ENCODE assay signal across 15 cellular contexts in the genomic region with DNA sequence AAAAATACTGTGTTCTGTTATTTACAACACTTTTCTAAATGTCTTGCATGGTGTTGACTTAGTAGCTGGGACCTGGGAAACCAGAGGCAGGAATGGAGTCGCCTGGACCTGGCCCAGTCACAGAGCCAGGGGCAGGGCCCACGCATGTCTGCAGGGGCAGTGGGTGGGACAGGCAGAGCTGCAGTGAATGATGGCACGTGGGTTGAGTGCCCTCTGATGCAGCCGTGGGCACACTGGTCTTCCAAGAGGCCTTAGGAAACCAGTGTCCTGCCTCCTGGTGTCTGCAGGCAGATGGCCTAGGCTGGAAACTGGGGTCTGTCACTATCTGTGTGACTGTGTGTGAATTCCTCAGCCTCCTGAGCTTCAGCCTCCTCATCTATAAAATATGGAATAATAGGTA. TPM values are rescaled to one million over a fixed set of nuclear protein-coding genes. Genes with fewer than 3 reads are reported as not detected.
DNase-seq lines count a peak whose midpoint lies in the region; ATAC-seq and TF ChIP-seq lines count a peak whose summit lies in the region.
"Had no signal": no experiment of that assay in that cellular context is flagged by ENCODE, and none has a peak within 500 bp of the region (broad histone marks: within the 10 kb centered on the region; RNA-seq: fewer than 3 reads in every experiment).

No MANE protein-coding gene starts in this region.

- BruUV-seq in mammary epithelial cell (replicated peaks; lab: Mats Ljungman, UMichigan), result no TSS peak

- dilution Hi-C loops in mammary epithelial cell (cut with HindIII; ENCODE audit: low sequenced_read_pairs), result no loop called here

- no peak overlapping the region for H3K4me2 ChIP-seq in SK-N-SH
- peak overlapping the region; percentile 26 for H3K4me2 ChIP-seq in mammary epithelial cell (ENCODE audit: insufficient read depth, low read depth, low read length)
- no peak overlapping the region for H3K4me2 ChIP-seq in trophoblast cell (ENCODE audit: low read length)

- in situ Hi-C loops in mammary epithelial cell (cut with MboI; ENCODE audit: low sequenced_read_pairs in 2 of 2), result no loop called here

- H3K9ac ChIP-seq in SK-N-SH, result no peak overlapping the region
- H3K9ac ChIP-seq in mammary epithelial cell (ENCODE audit: insufficient read depth, low read length), result no peak overlapping the region
- no peak overlapping the region for H3K9ac ChIP-seq in trophoblast cell (ENCODE audit: low read length)

- H3K27me3 ChIP-seq in SK-N-SH (ENCODE audit: insufficient read depth) (no peaks in the 10 kb centered on the region; the same call in 1 of the 2 replicates), mammary epithelial cell (ENCODE audit: insufficient read depth, low read length) (no peaks in the 10 kb centered on the region), trophoblast cell (ENCODE audit: insufficient read depth, low read length) (no peaks in the 10 kb centered on the region)

- no peak overlapping the region for H3K4me3 ChIP-seq in SK-N-SH (ENCODE audit: low read depth in 2 of 2, low read length in 1 of 2)
- H3K4me3 ChIP-seq in mammary epithelial cell (replicated peaks in 1 of 3; ENCODE audit: insufficient read depth in 1 of 3, low read depth in 2 of 3, low read length in 3 of 3), result no peak overlapping the region
- no peak overlapping the region for H3K4me3 ChIP-seq in trophoblast cell (ENCODE audit: low read depth, low read length)

- no peaks in the 10 kb centered on the region for H3K36me3 Mint-ChIP-seq in nephron progenitor cell (ENCODE audit: low read depth)
- H3K36me3 Mint-ChIP-seq: CD8-positive, alpha-beta memory T cell had no signal

- H3K23ac ChIP-seq in trophoblast cell (ENCODE audit: low read length), result no peak overlapping the region

- H4K20me1 ChIP-seq in SK-N-SH (ENCODE audit: insufficient read depth) (no peaks in the 10 kb centered on the region), mammary epithelial cell (ENCODE audit: insufficient read depth, low read length) (no peaks in the 10 kb centered on the region)

- H2AFZ ChIP-seq in SK-N-SH (ENCODE audit: low read depth) (no peak overlapping the region), mammary epithelial cell (ENCODE audit: low read depth, low read length) (peak overlapping the region; percentile 18), trophoblast cell (ENCODE audit: insufficient read depth, low read length, poor library complexity) (no peak overlapping the region)

- no peaks in the 10 kb centered on the region for H3F3A ChIP-seq in SK-N-SH (replicated peaks; ENCODE audit: insufficient read depth)

- H3K9me3 Mint-ChIP-seq in nephron progenitor cell, result peaks cover 9% of the 10 kb centered on the region
- H3K9me3 Mint-ChIP-seq: CD8-positive, alpha-beta memory T cell had no signal

- no peaks in the 10 kb centered on the region for H3K9me2 ChIP-seq in SK-N-SH

- H3K27ac ChIP-seq in SK-N-SH (ENCODE audit: low read depth in 2 of 2, low read length in 1 of 2) (peak overlapping the region in 1 of 2 experiments; percentile 14; a peak in 1 of 4 replicates), mammary epithelial cell (ENCODE audit: insufficient read depth, low read depth, low read length) (no peak overlapping the region), trophoblast cell (ENCODE audit: low read depth, low read length) (no peak overlapping the region)
- H3K27ac ChIP-seq: 22Rv1 had no signal

- no peaks in the 10 kb centered on the region for H3K79me2 ChIP-seq in SK-N-SH (ENCODE audit: insufficient read depth)
- peaks cover 44% of the 10 kb centered on the region for H3K79me2 ChIP-seq in mammary epithelial cell (ENCODE audit: insufficient read depth, low read length)
- no peaks in the 10 kb centered on the region for H3K79me2 ChIP-seq in trophoblast cell (ENCODE audit: control insufficient read depth, insufficient read depth, low read length, poor library complexity)

- no peaks in the 10 kb centered on the region for H3K36me3 ChIP-seq in SK-N-SH (replicated peaks in 1 of 2; ENCODE audit: control insufficient read depth in 1 of 2, insufficient read depth in 2 of 2, low read length in 1 of 2)
- peaks cover 2% of the 10 kb centered on the region for H3K36me3 ChIP-seq in mammary epithelial cell (ENCODE audit: insufficient read depth, low read length)
- no peaks in the 10 kb centered on the region for H3K36me3 ChIP-seq in trophoblast cell (ENCODE audit: control insufficient read depth in 1 of 2, insufficient read depth in 2 of 2, low read length in 2 of 2)

- no peak overlapping the region for H2BK5ac ChIP-seq in trophoblast cell (ENCODE audit: low read depth, low read length, poor library complexity)

- WGBS in SK-N-SH (ENCODE audit: low lambda C conversion rate), result 51% methylated on average over 2 of the region's 4 CpGs
- 22% methylated on average over 4 of the region's 4 CpGs for WGBS in mammary epithelial cell (ENCODE audit: low coverage, missing lambda C conversion rate)
- no CpG with 5 or more reads among the region's 4 CpGs for WGBS in trophoblast cell (ENCODE audit: extremely low coverage, insufficient coverage, insufficient read length)

- ATAC-seq in SK-N-SH treated with all-trans-retinoic acid at 6 μM for 48 hours, result no peak; the same call in 2 of the 3 replicates
- ATAC-seq: HCT116 had no signal

- H3K27me3 Mint-ChIP-seq in nephron progenitor cell (ENCODE audit: low read depth, poor library complexity), result peaks cover 8% of the 10 kb centered on the region

- H3K9me3 ChIP-seq in SK-N-SH (no peaks in the 10 kb centered on the region), mammary epithelial cell (replicated peaks; ENCODE audit: insufficient read depth, low read length) (peaks cover 2% of the 10 kb centered on the region), trophoblast cell (ENCODE audit: insufficient read depth, low read depth, low read length) (peaks cover 4% of the 10 kb centered on the region)
- H3K9me3 ChIP-seq: Caco-2 had no signal

- TF ChIP-seq RAD21 in SK-N-SH (IDR thresholded peaks at IDR 0.05; ENCODE audit: low read length), result no peak

- H3K4me1 Mint-ChIP-seq in nephron progenitor cell, result no peaks in the 10 kb centered on the region
- H3K4me1 Mint-ChIP-seq: CD8-positive, alpha-beta memory T cell had no signal

- intact Hi-C loops in mammary epithelial cell (cut with micrococcal nuclease), result loop anchor here (5.0 kb wide), 1 partner anchor 134 kb away; no protein-coding TSS in a partner anchor

- H3K4me1 ChIP-seq in SK-N-SH (ENCODE audit: control insufficient read depth in 1 of 2, insufficient read depth in 2 of 2, low read depth in 1 of 2, low read length in 1 of 2), result peaks cover 0 to 17% of the 10 kb centered on the region in 2 experiments; a peak in 2 of 4 replicates
- peaks cover 36% of the 10 kb centered on the region for H3K4me1 ChIP-seq in mammary epithelial cell (ENCODE audit: insufficient read depth, low read length)
- peaks cover 8 to 13% of the 10 kb centered on the region in 2 experiments for H3K4me1 ChIP-seq in trophoblast cell (ENCODE audit: control insufficient read depth in 1 of 2, insufficient read depth in 2 of 2, low read length in 2 of 2)
- H3K4me1 ChIP-seq: Caco-2 had no signal

- DNase-seq in SK-N-SH (peak; percentile 48), mammary epithelial cell (no peak), islet precursor cell (peak; percentile 44), trophoblast cell (no peak), RKO (ENCODE audit: low spot score) (no peak), nephron progenitor cell (no peak), H4 (ENCODE audit: low spot score) (no peak)
- DNase-seq: Caco-2; CD8-positive, alpha-beta memory T cell; DND-41; GDM1; GOT3 had no signal

- no peak overlapping the region for H4K8ac ChIP-seq in trophoblast cell (ENCODE audit: low read depth, low read length)

- POLR2A ChIA-PET in SK-N-SH (lab: Yijun Ruan, JAX), result no interaction called here

- TF ChIP-seq CTCF in SK-N-SH (IDR thresholded peaks at IDR 0.05), result no peak
- no peak for TF ChIP-seq CTCF in mammary epithelial cell (conservative IDR thresholded peaks at IDR 0.05 in 1 of 2, IDR thresholded peaks at IDR 0.05 in 1 of 2; ENCODE audit: extremely low read depth in 1 of 2, insufficient read depth in 1 of 2, low read depth in 1 of 2, low read length in 2 of 2)
- TF ChIP-seq CTCF in nephron progenitor cell (IDR thresholded peaks at IDR 0.05), result no peak

- CTCF ChIA-PET in SK-N-SH (lab: Yijun Ruan, JAX), result interaction anchor here (1.1 to 5.9 kb wide), 6 partner anchors 10 to 85 kb away, joined by 3 to 54 read pairs (median 10); no protein-coding TSS in a partner anchor
- CTCF ChIA-PET in mammary epithelial cell (lab: Charles Lee; ENCODE audit: low non-redundant PET), result no interaction called here

- no peak overlapping the region for H2BK120ac ChIP-seq in trophoblast cell (ENCODE audit: insufficient read depth, low read length, poor library complexity)

- no peak overlapping the region for H3K4ac ChIP-seq in trophoblast cell (ENCODE audit: low read depth, low read length)

- TF ChIP-seq EP300 in SK-N-SH (IDR thresholded peaks at IDR 0.05; ENCODE audit: borderline replicate concordance in 1 of 2, low read depth in 1 of 2, low read length in 1 of 2), result no peak

- no peak overlapping the region for H2AK5ac ChIP-seq in trophoblast cell (ENCODE audit: low read length)

- H2BK12ac ChIP-seq in trophoblast cell (ENCODE audit: low read length), result no peak overlapping the region

- H3K14ac ChIP-seq in trophoblast cell (ENCODE audit: low read length), result peak overlapping the region; percentile 17

- H4K91ac ChIP-seq in trophoblast cell (ENCODE audit: low read depth, low read length), result peak overlapping the region; percentile 19

- H3K18ac ChIP-seq in trophoblast cell (ENCODE audit: low read length), result no peak overlapping the region

- H4K12ac ChIP-seq in trophoblast cell (ENCODE audit: low read depth, low read length), result no peak overlapping the region

- no peak overlapping the region for H3K4me3 Mint-ChIP-seq in nephron progenitor cell
- H3K4me3 Mint-ChIP-seq: CD8-positive, alpha-beta memory T cell had no signal

- H3K27ac Mint-ChIP-seq in nephron progenitor cell, result no peak overlapping the region

- no peaks in the 10 kb centered on the region for H3K79me1 ChIP-seq in trophoblast cell (ENCODE audit: low read length)

TF ChIP-seq in SK-N-SH, 30 proteins besides CTCF, POLR2A, EP300 and RAD21 (continues in another document):
- TF ChIP-seq GATA2 (CRISPR knock-in tag; IDR thresholded peaks at IDR 0.05), result no peak
- TF ChIP-seq RFX5 (IDR thresholded peaks at IDR 0.05; ENCODE audit: low read length), result no peak
- TF ChIP-seq POLR2AphosphoS5 (IDR thresholded peaks at IDR 0.05; ENCODE audit: low read depth, low read length), result no peak
- TF ChIP-seq NRF1 (IDR thresholded peaks at IDR 0.05; ENCODE audit: low read depth, low read length), result no peak

RNA-seq across cellular contexts. Expression of gene ARHGEF4, which starts 46.8 kb away (rescaled TPM):
- 1.5 and 2.3 TPM in 2 replicates for polyA plus RNA-seq in SK-N-SH (2012; rRNA removed)
- 1.5 and 2.4 TPM in 2 replicates for polyA plus RNA-seq in SK-N-SH (2012; cell fraction: cytosol; rRNA removed)
- 7.9 and 9.5 TPM in 2 replicates for polyA plus RNA-seq in SK-N-SH (2012; cell fraction: nucleus; rRNA removed)
- total RNA-seq in mammary epithelial cell, result 10 to 100 TPM; 48.8 to 70.3 TPM
- polyA plus RNA-seq in mammary epithelial cell, result 23.1 TPM
- 45.2 TPM for polyA minus RNA-seq in mammary epithelial cell
- 8.8 TPM in 2 replicates for polyA plus RNA-seq in trophoblast cell (2013)
- 1.2 and 1.4 TPM in 2 replicates for total RNA-seq in H4 (2014; rRNA removed; shearing (Covaris generic))

Comparison
In these comparisons a context has a peak if more than half of its experiments do, and no peak if none do; other contexts are left out.
1. DNase-seq: peak in SK-N-SH (single experiment) and islet precursor cell (single experiment); none in mammary epithelial cell (single experiment), trophoblast cell (0 of 2), RKO (single experiment), nephron progenitor cell (single experiment) and H4 (single experiment).
2. RNA of gene ARHGEF4, which starts 46.8 kb away (total RNA-seq): 48.8 to 70.3 TPM in mammary epithelial cell; 1.2 to 1.4 TPM in H4; every median in the first group is over 10 times any median in the second.